Comparison of ENCODE assay signal across 8 cellular contexts in genomic region chr20:4795394-4795793, GRCh38. TPM values are rescaled to one million over a fixed set of nuclear protein-coding genes. Genes with fewer than 3 reads are reported as not detected.
DNase-seq lines count a peak whose midpoint lies in the region; ATAC-seq and TF ChIP-seq lines count a peak whose summit lies in the region.

No MANE protein-coding gene starts in this region.

- H3K4me2 ChIP-seq in KMS-11: peak overlapping the region; percentile 79; the same call in 1 of the 2 replicates

- ATAC-seq in GM18868 (IDR thresholded peaks at IDR 0.05; ENCODE audit: unreplicated experiment): peak; percentile 75
- ATAC-seq in HG03378 (IDR thresholded peaks at IDR 0.05; ENCODE audit: unreplicated experiment): no peak

- H3K27ac ChIP-seq in KMS-11: peak overlapping the region; percentile 85

- peaks cover 36% of the 10 kb centered on the region for H3K4me1 ChIP-seq in KMS-11 (ENCODE audit: low read depth, poor library complexity, severe bottlenecking)

- no peaks in the 10 kb centered on the region for H3K79me2 ChIP-seq in KMS-11 (ENCODE audit: insufficient read depth, low read depth)

- H3K27me3 ChIP-seq in KMS-11 (ENCODE audit: insufficient read depth, low read depth) (no peaks in the 10 kb centered on the region), kidney epithelial cell (ENCODE audit: control insufficient read depth, insufficient read depth, low read length) (no peaks in the 10 kb centered on the region)

- DNase-seq in A172 (ENCODE audit: low spot score) (peak; percentile 79), kidney epithelial cell (ENCODE audit: low read depth) (peak; percentile 53), NCI-H526 (lab: John Stamatoyannopoulos, UW) (no peak), occipital lobe (lab: John Stamatoyannopoulos, UW) (no peak)
- peak; percentile 67 for DNase-seq in activated CD8-positive, alpha-beta memory T cell treated with anti-CD3 and anti-CD28 coated beads, Interleukin-2, amount 50 U/mL, for 48 hours

- H3K4me3 ChIP-seq in KMS-11 (IDR thresholded peaks at IDR 0.05; ENCODE audit: insufficient read depth, low read depth, low read length) (no peak overlapping the region), kidney epithelial cell (ENCODE audit: low read depth, low read length) (no peak overlapping the region)

- H3K9ac ChIP-seq in KMS-11: peak overlapping the region; percentile 46; the same call in 1 of the 2 replicates

- TF ChIP-seq CTCF in KMS-11 (conservative IDR thresholded peaks at IDR 0.05; ENCODE audit: low read depth, low read length) (no peak), kidney epithelial cell (IDR thresholded peaks at IDR 0.05; ENCODE audit: insufficient read depth, low read length, poor library complexity, severe bottlenecking) (no peak)

- H3K36me3 ChIP-seq in KMS-11 (ENCODE audit: insufficient read depth): no peaks in the 10 kb centered on the region
- no peaks in the 10 kb centered on the region for H3K36me3 ChIP-seq in kidney epithelial cell (ENCODE audit: control insufficient read depth, insufficient read depth, low read length)

- peak overlapping the region; percentile 66; the same call in 1 of the 2 replicates for H2AFZ ChIP-seq in KMS-11 (ENCODE audit: low read depth)

- no peaks in the 10 kb centered on the region for H4K20me1 ChIP-seq in KMS-11 (ENCODE audit: insufficient read depth)

RNA-seq across cellular contexts. Expression of gene RASSF2, which starts 28.0 kb away (rescaled TPM):
- total RNA-seq in A172 (2014; rRNA removed; shearing (Covaris generic)): 17.0 and 17.5 TPM in 2 replicates
- total RNA-seq in kidney epithelial cell (12.6 and 16.2 TPM in 2 replicates), occipital lobe (299 TPM)

Comparison
In these comparisons a context has a peak if more than half of its experiments do, and no peak if none do; other contexts are left out.
1. DNase-seq: peak in A172 (single experiment), activated CD8-positive, alpha-beta memory T cell treated with anti-CD3 and anti-CD28 coated beads, Interleukin-2, amount 50 U/mL, for 48 hours (single experiment) and kidney epithelial cell (single experiment); none in NCI-H526 (0 of 2) and occipital lobe (single experiment).
2. RNA of gene RASSF2, which starts 28.0 kb away (total RNA-seq): 299 TPM in occipital lobe (single experiment); 17.0 to 17.5 TPM in A172 and 12.6 to 16.2 TPM in kidney epithelial cell; every median in the first group is over 10 times any median in the second.